Comparison of ENCODE assay signal across 16 cellular contexts in the genomic region with DNA sequence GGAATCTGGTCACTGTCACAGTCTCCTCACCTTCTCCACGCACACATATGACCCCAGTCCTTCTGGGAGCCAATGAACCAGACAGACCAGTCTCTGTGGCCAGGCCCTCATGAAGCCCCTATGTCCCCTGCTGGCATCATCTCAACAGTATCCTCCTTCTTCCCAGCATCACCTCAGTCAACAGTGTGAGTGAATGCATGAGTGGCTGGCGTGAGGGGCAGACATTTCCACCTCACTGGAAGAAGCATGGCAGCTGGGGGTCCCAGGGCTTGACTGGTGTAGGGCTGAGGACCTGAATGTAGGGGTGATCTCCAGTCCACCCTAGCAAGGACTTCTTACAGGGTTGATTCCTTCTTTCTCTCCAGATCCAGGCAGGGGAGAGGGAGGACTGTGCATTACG. TPM values are rescaled to one million over a fixed set of nuclear protein-coding genes. Genes with fewer than 3 reads are reported as not detected.
DNase-seq lines count a peak whose midpoint lies in the region; ATAC-seq and TF ChIP-seq lines count a peak whose summit lies in the region.
"Had no signal": no experiment of that assay in that cellular context is flagged by ENCODE, and none has a peak within 500 bp of the region (broad histone marks: within the 10 kb centered on the region; RNA-seq: fewer than 3 reads in every experiment).

No MANE protein-coding gene starts in this region.

- H3K36me3 ChIP-seq in adipocyte (ENCODE audit: control insufficient read depth, insufficient read depth, low read length, severe bottlenecking) (no peaks in the 10 kb centered on the region), lower lobe of right lung (no peaks in the 10 kb centered on the region), upper lobe of left lung (no peaks in the 10 kb centered on the region)
- H3K36me3 ChIP-seq: right atrium auricular region had no signal

- no peaks in the 10 kb centered on the region for H3K27me3 Mint-ChIP-seq in T-helper 2 cell treated with Interferon-gamma antibody and Interleukin-4, amounts not matched to agents 5 μg/mL and 100 μg/mL, for 36 hours (ENCODE audit: low read depth)
- H3K27me3 Mint-ChIP-seq in activated CD4-positive, alpha-beta T cell treated with anti-CD3 and anti-CD28 coated beads for 36 hours: no peaks in the 10 kb centered on the region

- H3K9me3 Mint-ChIP-seq in T-helper 2 cell treated with Interferon-gamma antibody and Interleukin-4, amounts not matched to agents 5 μg/mL and 100 μg/mL, for 36 hours: no peaks in the 10 kb centered on the region
- no peaks in the 10 kb centered on the region for H3K9me3 Mint-ChIP-seq in activated CD4-positive, alpha-beta T cell treated with anti-CD3 and anti-CD28 coated beads for 36 hours (ENCODE audit: low read depth)

- intact Hi-C loops in lower lobe of right lung (cut with DNase I): no loop called here
- intact Hi-C loops in activated CD4-positive, alpha-beta T cell treated with anti-CD3 and anti-CD28 coated beads for 36 hours (cut with DNase I, micrococcal nuclease): no loop called here

- H3K36me3 Mint-ChIP-seq in T-helper 2 cell treated with Interferon-gamma antibody and Interleukin-4, amounts not matched to agents 5 μg/mL and 100 μg/mL, for 36 hours (ENCODE audit: low read depth): peaks cover 6% of the 10 kb centered on the region
- H3K36me3 Mint-ChIP-seq in activated CD4-positive, alpha-beta T cell treated with anti-CD3 and anti-CD28 coated beads for 36 hours (ENCODE audit: low read depth): no peaks in the 10 kb centered on the region

- peak overlapping the region; percentile 37 for H3K27ac ChIP-seq in lower lobe of right lung
- H3K27ac ChIP-seq in upper lobe of left lung: peak overlapping the region; percentile 7 to 79 (median 52)
- no peak overlapping the region for H3K27ac ChIP-seq in RWPE1

- no peak overlapping the region for H3K27ac Mint-ChIP-seq in T-helper 2 cell treated with Interferon-gamma antibody and Interleukin-4, amounts not matched to agents 5 μg/mL and 100 μg/mL, for 36 hours
- no peak overlapping the region for H3K27ac Mint-ChIP-seq in activated CD4-positive, alpha-beta T cell treated with anti-CD3 and anti-CD28 coated beads for 36 hours

- H3K4me3 ChIP-seq in adipocyte (ENCODE audit: low read length) (no peak overlapping the region), lower lobe of right lung (no peak overlapping the region), upper lobe of left lung (no peak overlapping the region)
- H3K4me3 ChIP-seq: right atrium auricular region had no signal

- H3K9ac ChIP-seq in adipocyte (ENCODE audit: low read length): peak overlapping the region; percentile 70

- 91 to 95% methylated on average over 3 of the region's 3 CpGs for WGBS in upper lobe of left lung, 2 donors

- H3K9me3 ChIP-seq in adipocyte (ENCODE audit: control insufficient read depth, low read length) (no peaks in the 10 kb centered on the region), lower lobe of right lung (no peaks in the 10 kb centered on the region), upper lobe of left lung (no peaks in the 10 kb centered on the region)
- H3K9me3 ChIP-seq: right atrium auricular region had no signal

- H3K27me3 ChIP-seq in adipocyte (replicated peaks; ENCODE audit: control insufficient read depth, insufficient read depth, low read length) (no peaks in the 10 kb centered on the region), lower lobe of right lung (ENCODE audit: low read depth) (no peaks in the 10 kb centered on the region), upper lobe of left lung (no peaks in the 10 kb centered on the region)
- H3K27me3 ChIP-seq: right atrium auricular region had no signal

- ATAC-seq in lower lobe of right lung (no peak), upper lobe of left lung (ENCODE audit: low FRiP score in 2 of 2) (no peak)
- ATAC-seq in activated CD4-positive, alpha-beta T cell treated with anti-CD3 and anti-CD28 coated beads for 36 hours: no peak
- ATAC-seq: left lobe of liver had no signal

- peak overlapping the region; percentile 4 for H3K4me3 Mint-ChIP-seq in T-helper 2 cell treated with Interferon-gamma antibody and Interleukin-4, amounts not matched to agents 5 μg/mL and 100 μg/mL, for 36 hours
- H3K4me3 Mint-ChIP-seq in activated CD4-positive, alpha-beta T cell treated with anti-CD3 and anti-CD28 coated beads for 36 hours: no peak overlapping the region

- no peak for DNase-seq in T-helper 2 cell treated with Interferon-gamma antibody and Interleukin-4, amounts not matched to agents 5 μg/mL and 100 μg/mL, for 36 hours (ENCODE audit: low spot score)
- no peak for DNase-seq in T-helper 2 cell
- no peak for DNase-seq in adipocyte (ENCODE audit: low read depth)
- DNase-seq in lower lobe of right lung: no peak
- no peak for DNase-seq in upper lobe of left lung
- no peak for DNase-seq in RWPE1 (ENCODE audit: low spot score)
- DNase-seq in activated CD4-positive, alpha-beta T cell treated with anti-CD3 and anti-CD28 coated beads for 36 hours: no peak
- DNase-seq in UCSD-AML1 (lab: John Stamatoyannopoulos, UW; ENCODE audit: unreplicated experiment): no peak
- DNase-seq: activated gamma-delta T cell treated with Interleukin-2 at 50 U/mL for 16 hours; effector CD4-positive, alpha-beta T cell; MV-4-11 had no signal

- no peak for TF ChIP-seq EP300 in upper lobe of left lung (IDR thresholded peaks at IDR 0.05)

- peaks cover 56% of the 10 kb centered on the region for H3K4me1 ChIP-seq in adipocyte (ENCODE audit: control insufficient read depth, insufficient read depth, low read length)
- H3K4me1 ChIP-seq in lower lobe of right lung: peaks cover 64% of the 10 kb centered on the region
- peaks cover 60 to 66% (median 62%) of the 10 kb centered on the region in 4 donors for H3K4me1 ChIP-seq in upper lobe of left lung

- no peak for TF ChIP-seq CTCF in lower lobe of right lung (IDR thresholded peaks at IDR 0.05)
- no peak for TF ChIP-seq CTCF in upper lobe of left lung (IDR thresholded peaks at IDR 0.05)
- TF ChIP-seq CTCF in RWPE1 (conservative IDR thresholded peaks at IDR 0.05; ENCODE audit: low read depth): no peak

- CTCF ChIA-PET in RWPE1 (lab: Yijun Ruan, JAX): no interaction called here
- CTCF ChIA-PET in activated CD4-positive, alpha-beta T cell treated with anti-CD3 and anti-CD28 coated beads for 36 hours (lab: Charles Lee): interaction anchor here (0.6 to 1.8 kb wide), 5 partner anchors 11 to 178 kb away, joined by 3 to 7 read pairs (median 4); partner anchors contain the start of gene ATP5MC2

- POLR2A ChIA-PET in RWPE1 (lab: Yijun Ruan, JAX; ENCODE audit: low non-redundant PET): interaction anchor here (0.5 kb wide), 1 partner anchor 11 kb away, joined by 3 read pairs; no protein-coding TSS in a partner anchor
- POLR2A ChIA-PET in activated CD4-positive, alpha-beta T cell treated with anti-CD3 and anti-CD28 coated beads for 36 hours (lab: Charles Lee): interaction anchor here (0.7 to 1.1 kb wide), 3 partner anchors 14 to 24 kb away, joined by 3 to 4 read pairs (median 4); no protein-coding TSS in a partner anchor

- peaks cover 43% of the 10 kb centered on the region for H3K4me1 Mint-ChIP-seq in T-helper 2 cell treated with Interferon-gamma antibody and Interleukin-4, amounts not matched to agents 5 μg/mL and 100 μg/mL, for 36 hours (ENCODE audit: low read depth)
- H3K4me1 Mint-ChIP-seq in activated CD4-positive, alpha-beta T cell treated with anti-CD3 and anti-CD28 coated beads for 36 hours: peaks cover 37% of the 10 kb centered on the region

- no peak for TF ChIP-seq POLR2A in upper lobe of left lung (IDR thresholded peaks at IDR 0.05)

RNA-seq across cellular contexts. Expression of gene MAP3K12, which starts 1.8 kb away (rescaled TPM):
- 17.5 TPM for total RNA-seq in lower lobe of right lung
- total RNA-seq in upper lobe of left lung: 10 to 100 TPM in 5 of 6 donors, 1 to 10 TPM in 1; 9.6 to 87.0 (median 17.4) TPM
- total RNA-seq in activated CD4-positive, alpha-beta T cell treated with anti-CD3 and anti-CD28 coated beads for 36 hours: 10 to 100 TPM; 12.6 to 13.8 TPM

RNA-seq across cellular contexts. Expression of gene TARBP2, which starts 3.6 kb away (rescaled TPM):
- total RNA-seq in lower lobe of right lung (34.3 TPM), upper lobe of left lung (10 to 100 TPM; 25.4 to 74.4 (median 36.8) TPM)
- total RNA-seq in activated CD4-positive, alpha-beta T cell treated with anti-CD3 and anti-CD28 coated beads for 36 hours: 10 to 100 TPM; 28.3 to 30.2 TPM

RNA-seq across cellular contexts. Expression of gene NPFF, which starts 9.8 kb away (rescaled TPM):
- total RNA-seq in lower lobe of right lung (not detected), upper lobe of left lung (1 to 10 TPM in 1 of 6 donors, not detected in 5; 6.2 TPM)
- not detected for total RNA-seq in activated CD4-positive, alpha-beta T cell treated with anti-CD3 and anti-CD28 coated beads for 36 hours
- total RNA-seq: A172; activated CD8-positive, alpha-beta memory T cell treated with anti-CD3 and anti-CD28 coated beads for 36 hours; left lobe of liver; right atrium auricular region; temporal lobe had no signal

RNA-seq across cellular contexts. Expression of gene PCBP2, which starts 45.6 kb away (rescaled TPM):
- total RNA-seq in lower lobe of right lung (767 TPM), upper lobe of left lung (100 to 1,000 TPM; 346 to 723 (median 513) TPM)
- 100 to 1,000 TPM; 881 to 999 TPM for total RNA-seq in activated CD4-positive, alpha-beta T cell treated with anti-CD3 and anti-CD28 coated beads for 36 hours

RNA-seq across cellular contexts. Expression of gene PRR13, which starts 55.9 kb away (rescaled TPM):
- total RNA-seq in lower lobe of right lung (216 TPM), upper lobe of left lung (100 to 1,000 TPM in 3 of 6 donors, 10 to 100 TPM in 3; 81.5 to 198 (median 105) TPM)
- 100 to 1,000 TPM; 250 to 266 TPM for total RNA-seq in activated CD4-positive, alpha-beta T cell treated with anti-CD3 and anti-CD28 coated beads for 36 hours
